2 cellular contexts compared by ENCODE assay signal in the genomic region with DNA sequence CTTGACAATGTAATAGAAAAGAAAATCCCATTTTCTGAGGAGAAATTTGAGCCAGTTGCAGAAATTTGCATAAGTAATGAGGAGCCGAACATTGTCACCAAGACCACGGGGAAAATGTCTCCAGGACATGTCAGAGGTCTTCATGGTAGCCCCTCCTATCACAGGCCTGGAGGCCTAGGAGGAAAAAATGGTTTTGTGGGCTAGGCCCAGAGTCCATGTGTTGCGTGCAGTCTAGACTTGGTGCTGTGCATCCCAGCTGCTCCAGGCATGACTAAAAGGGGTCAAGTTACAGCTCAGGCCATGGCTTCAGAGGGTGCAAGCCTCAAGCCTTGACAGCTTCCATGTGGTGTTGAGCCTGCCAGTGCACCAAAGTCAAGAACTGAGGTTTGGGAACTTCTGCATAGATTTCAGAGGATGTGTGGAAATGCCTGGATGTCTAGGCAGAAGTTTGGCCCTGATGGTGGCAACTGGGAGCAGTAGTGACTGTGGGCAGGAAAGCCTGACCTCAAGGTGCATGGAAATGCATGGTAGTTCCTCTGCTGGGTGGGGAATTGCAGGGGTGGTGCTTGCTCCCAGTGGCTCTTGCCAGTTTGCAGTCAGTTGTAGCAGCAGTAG.
A peak's percentile ranks its signal among the peaks of the same experiment; 100 is the strongest.
TF ChIP-seq lines count a peak whose summit lies in the region.

No MANE protein-coding gene starts in this region.

TF ChIP-seq in HepG2, 621 proteins besides CTCF, POLR2A, EP300 and RAD21:
- no peak for TF ChIP-seq POGZ (CRISPR knock-in tag; IDR thresholded peaks at IDR 0.05)
- no peak for TF ChIP-seq MTF1 (CRISPR knock-in tag; IDR thresholded peaks at IDR 0.05)
- peak; percentile 59 for TF ChIP-seq ZFP36 (IDR thresholded peaks at IDR 0.05; ENCODE audit: borderline replicate concordance, low read depth, low read length, partially characterized antibody)

TF ChIP-seq in IMR-90, 13 proteins besides CTCF, POLR2A, EP300 and RAD21:
- TF ChIP-seq CEBPB (IDR thresholded peaks at IDR 0.05; ENCODE audit: low read depth, low read length), result no peak
- no peak for TF ChIP-seq RCOR1 (IDR thresholded peaks at IDR 0.05; ENCODE audit: insufficient replicate concordance, low read length)
